Comparison of ENCODE assay signal across 19 cellular contexts in the genomic region with DNA sequence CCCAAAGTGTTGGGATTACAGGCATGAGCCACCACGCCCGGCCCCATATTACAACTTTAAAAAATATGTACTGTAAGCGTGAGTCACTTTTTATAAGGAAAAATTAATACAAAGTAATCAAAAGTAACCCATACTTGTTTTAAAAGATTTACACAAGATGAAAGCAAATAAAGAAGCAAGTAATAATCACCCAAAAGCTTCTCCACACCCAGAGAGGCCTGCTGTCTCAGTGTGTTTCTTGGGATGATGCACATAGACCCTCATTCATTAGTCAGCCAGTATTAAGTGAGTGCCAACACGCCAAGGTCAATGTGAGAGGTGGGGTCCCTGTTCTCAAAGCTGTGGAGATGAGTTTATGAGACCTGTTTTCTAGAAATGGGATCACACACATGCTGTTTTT. TPM values are rescaled to one million over a fixed set of nuclear protein-coding genes. Genes with fewer than 3 reads are reported as not detected.
DNase-seq lines count a peak whose midpoint lies in the region; ATAC-seq, FAIRE-seq and TF ChIP-seq lines count a peak whose summit lies in the region.
"Had no signal": no experiment of that assay in that cellular context is flagged by ENCODE, and none has a peak within 500 bp of the region (broad histone marks: within the 10 kb centered on the region; RNA-seq: fewer than 3 reads in every experiment).

No MANE protein-coding gene starts in this region.

- TF ChIP-seq POLR2A in A549 (IDR thresholded peaks at IDR 0.05; ENCODE audit: low read length) (no peak), IMR-90 (IDR thresholded peaks at IDR 0.05; ENCODE audit: low read depth, low read length) (no peak)

- no peak overlapping the region for H3K56ac ChIP-seq in IMR-90 (ENCODE audit: extremely low read depth, insufficient read depth, low read length)

- in situ Hi-C loops in IMR-90 (cut with MboI; ENCODE audit: low sequenced_read_pairs) = no loop called here

- H2AFZ ChIP-seq in IMR-90 (replicated peaks; ENCODE audit: low read length, poor library complexity) = no peak overlapping the region

- H2BK20ac ChIP-seq in IMR-90 (ENCODE audit: low read depth, low read length) = no peak overlapping the region

- H4K20me1 ChIP-seq in IMR-90 (ENCODE audit: insufficient read depth, low read length) = peaks cover 16% of the 10 kb centered on the region

- dilution Hi-C loops in IMR-90 (cut with HindIII; ENCODE audit: low sequenced_read_pairs, unreplicated experiment) = no loop called here

- no peak overlapping the region for H3K14ac ChIP-seq in IMR-90 (replicated peaks; ENCODE audit: low read depth, low read length)

- H2BK120ac ChIP-seq in IMR-90 (ENCODE audit: low read depth, low read length) = no peak overlapping the region

- H3K9me3 ChIP-seq in A549 = no peaks in the 10 kb centered on the region
- H3K9me3 ChIP-seq in IMR-90 (ENCODE audit: control insufficient read depth, insufficient read depth, low read length) = no peaks in the 10 kb centered on the region
- H3K9me3 ChIP-seq: BE2C had no signal

- H3K79me1 ChIP-seq in IMR-90 (ENCODE audit: low read depth in 1 of 2, low read length in 2 of 2) = no peaks in the 10 kb centered on the region; a peak in 1 of 4 replicates

- DNase-seq in A549 (ENCODE audit: low read depth in 1 of 2, low spot score in 1 of 2) (no peak), IMR-90 (no peak), Right ventricle myocardium superior (no peak), T-helper 2 cell (no peak)
- DNase-seq: 8988T; BE2C; C1 segment of cervical spinal cord; CD4-positive, CD25-positive, alpha-beta regulatory T cell; CD8-positive, alpha-beta memory T cell; COR-L47; GOT3; H7 had no signal

- no peak overlapping the region for H4K5ac ChIP-seq in IMR-90 (ENCODE audit: low read depth, low read length)

- H4K91ac ChIP-seq in IMR-90 (ENCODE audit: insufficient read depth, low read depth, low read length) = no peak overlapping the region

- H3K4ac ChIP-seq in IMR-90 (ENCODE audit: low read depth, low read length) = no peak overlapping the region

- no peak for FAIRE-seq in A549 (lab: Jason Lieb, UNC)
- FAIRE-seq: G401.6, GM12891, GM18507, HepG2 had no signal

- H3K9ac ChIP-seq in IMR-90 (ENCODE audit: low read depth, low read length) = no peak overlapping the region

- H2BK5ac ChIP-seq in IMR-90 (ENCODE audit: low read depth, low read length, poor library complexity, severe bottlenecking) = no peak overlapping the region

- BruUV-seq in IMR-90 (replicated peaks; lab: Mats Ljungman, UMichigan) = no TSS peak

- POLR2A ChIA-PET in A549 (lab: Yijun Ruan, JAX) (no interaction called here), IMR-90 (lab: Charles Lee; ENCODE audit: unreplicated experiment) (no interaction called here)

- ATAC-seq in A549 (peak; percentile 1 to 2; a peak in 2 of 6 replicates), IMR-90 (ENCODE audit: low read depth) (no peak), esophagus mucosa (peak; percentile 28), HG03039 (IDR thresholded peaks at IDR 0.05; ENCODE audit: unreplicated experiment) (no peak), Right ventricle myocardium superior (ENCODE audit: poor library complexity) (no peak)

- H3K9me1 ChIP-seq in IMR-90 (ENCODE audit: insufficient read depth, low read length) = peaks cover 3% of the 10 kb centered on the region; the same call in 1 of the 2 replicates

- H4K8ac ChIP-seq in IMR-90 (ENCODE audit: low read depth in 2 of 2, low read length in 2 of 2) = no peak overlapping the region

- intact Hi-C loops in IMR-90 (cut with micrococcal nuclease) (no loop called here), Right ventricle myocardium superior (cut with DNase I) (no loop called here)

- H3K36me3 ChIP-seq in IMR-90 (ENCODE audit: control insufficient read depth, insufficient read depth, low read length) = peaks cover 42% of the 10 kb centered on the region

- no peak overlapping the region for H3K18ac ChIP-seq in IMR-90 (ENCODE audit: low read depth, low read length)

- H3K4me3 ChIP-seq in A549 (no peak overlapping the region), IMR-90 (ENCODE audit: insufficient read depth, low read depth, low read length) (no peak overlapping the region)

- TF ChIP-seq RAD21 in A549 (conservative IDR thresholded peaks at IDR 0.05 in 1 of 2, IDR thresholded peaks at IDR 0.05 in 1 of 2) (no peak), IMR-90 (IDR thresholded peaks at IDR 0.05; ENCODE audit: low read length) (no peak)

- TF ChIP-seq CTCF in A549 (IDR thresholded peaks at IDR 0.05) (no peak), IMR-90 (conservative IDR thresholded peaks at IDR 0.05; ENCODE audit: low read depth, low read length) (no peak), VCaP (conservative IDR thresholded peaks at IDR 0.05) (no peak)

- H3K27ac ChIP-seq in A549 (no peak overlapping the region), IMR-90 (ENCODE audit: insufficient read depth, low read length) (no peak overlapping the region), VCaP (peak overlapping the region; percentile 24; the same call in 1 of the 2 replicates)

- WGBS in A549 (ENCODE audit: missing lambda C conversion rate) = 25% methylated on average over 4 of the region's 4 CpGs
- no CpG with 5 or more reads among the region's 4 CpGs for WGBS in IMR-90 (ENCODE audit: extremely low coverage in 2 of 2, insufficient read length in 1 of 2), 2 experiments

- no peak overlapping the region for H2AK5ac ChIP-seq in IMR-90 (ENCODE audit: low read depth, low read length)

- no peak overlapping the region for H2BK15ac ChIP-seq in IMR-90 (ENCODE audit: low read depth, low read length)

- peak overlapping the region; percentile 27; the same call in 2 of the 3 replicates for H3K4me2 ChIP-seq in A549
- no peak overlapping the region for H3K4me2 ChIP-seq in IMR-90 (ENCODE audit: low read depth, low read length)

- no peak for TF ChIP-seq EP300 in A549 (IDR thresholded peaks at IDR 0.05)

- H2AK9ac ChIP-seq in IMR-90 (replicated peaks; ENCODE audit: low read depth, low read length, poor library complexity) = no peak overlapping the region

- H3K23ac ChIP-seq in IMR-90 (ENCODE audit: low read depth, low read length) = peak overlapping the region; percentile 60; the same call in 1 of the 2 replicates

- peaks cover 24% of the 10 kb centered on the region for H3K4me1 ChIP-seq in A549
- no peaks in the 10 kb centered on the region for H3K4me1 ChIP-seq in IMR-90 (ENCODE audit: control insufficient read depth, insufficient read depth, low read length)
- H3K4me1 ChIP-seq: BE2C had no signal

- CTCF ChIA-PET in A549 (lab: Yijun Ruan, JAX) = interaction anchor here (1.0 to 5.5 kb wide), 7 partner anchors 8 to 123 kb away, joined by 3 to 47 read pairs (median 4); a partner anchor contains a TSS
- CTCF ChIA-PET in IMR-90 (lab: Yijun Ruan, JAX) = no interaction called here

- no peaks in the 10 kb centered on the region for H3K27me3 ChIP-seq in IMR-90 (ENCODE audit: control insufficient read depth, insufficient read depth, low read length)
- H3K27me3 ChIP-seq: BE2C had no signal

TF ChIP-seq in A549, 52 proteins besides CTCF, POLR2A, EP300 and RAD21 (continues in another document):
- TF ChIP-seq CBX2 (IDR thresholded peaks at IDR 0.05; ENCODE audit: borderline replicate concordance, low read depth) = no peak

TF ChIP-seq in IMR-90, 13 proteins besides CTCF, POLR2A, EP300 and RAD21 (continues in another document):
- TF ChIP-seq FOS (IDR thresholded peaks at IDR 0.05; ENCODE audit: low read depth, low read length) (no peak), NFE2L2 (IDR thresholded peaks at IDR 0.05; ENCODE audit: low read depth, low read length) (no peak), BHLHE40 (IDR thresholded peaks at IDR 0.05; ENCODE audit: low read depth, low read length) (no peak), CHD1 (IDR thresholded peaks at IDR 0.05; ENCODE audit: low read depth, low read length) (no peak), MXI1 (IDR thresholded peaks at IDR 0.05; ENCODE audit: borderline replicate concordance, low read depth, low read length) (no peak)
- TF ChIP-seq, protein P1, sequence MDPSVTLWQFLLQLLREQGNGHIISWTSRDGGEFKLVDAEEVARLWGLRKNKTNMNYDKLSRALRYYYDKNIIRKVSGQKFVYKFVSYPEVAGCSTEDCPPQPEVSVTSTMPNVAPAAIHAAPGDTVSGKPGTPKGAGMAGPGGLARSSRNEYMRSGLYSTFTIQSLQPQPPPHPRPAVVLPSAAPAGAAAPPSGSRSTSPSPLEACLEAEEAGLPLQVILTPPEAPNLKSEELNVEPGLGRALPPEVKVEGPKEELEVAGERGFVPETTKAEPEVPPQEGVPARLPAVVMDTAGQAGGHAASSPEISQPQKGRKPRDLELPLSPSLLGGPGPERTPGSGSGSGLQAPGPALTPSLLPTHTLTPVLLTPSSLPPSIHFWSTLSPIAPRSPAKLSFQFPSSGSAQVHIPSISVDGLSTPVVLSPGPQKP (IDR thresholded peaks at IDR 0.05; ENCODE audit: borderline replicate concordance, low read depth, low read length) = no peak

RNA-seq across cellular contexts. Expression of a gene that starts 12.0 kb away (rescaled TPM):
- polyA plus RNA-seq in A549 (2011; rRNA removed) (2,852 and 3,429 TPM in 2 replicates), A549 (2017; fragmentation: RNase III; extraction: RNeasy Plus Mini Kit Qiagen cat#74134 plus additional on column Dnase treatment) (2,144 to 2,316 TPM (median 2,167 TPM) in 3 replicates), IMR-90 (2012; rRNA removed) (1,856 and 2,352 TPM in 2 replicates)
- polyA plus RNA-seq in A549 (2012; cell fraction: cytosol; rRNA removed) = 2,068 and 2,204 TPM in 2 replicates
- 454 and 476 TPM in 2 replicates for polyA plus RNA-seq in A549 (2012; cell fraction: nucleus; rRNA removed)
- polyA minus RNA-seq in A549 (2011; rRNA and poly(A)+ RNA removed) = 916 and 1,159 TPM in 2 replicates
- total RNA-seq in IMR-90 (2012; rRNA removed) (566 and 644 TPM in 2 replicates), esophagus mucosa (1,705 TPM), Right ventricle myocardium superior (868 TPM)
- 1,242 and 1,359 TPM in 2 replicates for polyA plus RNA-seq in IMR-90 (2012; cell fraction: cytosol; rRNA removed)
- polyA plus RNA-seq in IMR-90 (2012; cell fraction: nucleus; rRNA removed; ENCODE audit: low replicate concordance) = 275 and 638 TPM in 2 replicates

RNA-seq across cellular contexts. Expression of a gene that starts 32.9 kb away (rescaled TPM):
- polyA plus RNA-seq in A549 (2011; rRNA removed) (0.72 and 0.91 TPM in 2 replicates), A549 (2017; fragmentation: RNase III; extraction: RNeasy Plus Mini Kit Qiagen cat#74134 plus additional on column Dnase treatment) (0.67 to 1.0 TPM (median 0.84 TPM) in 3 replicates), IMR-90 (2012; rRNA removed) (4.9 and 5.7 TPM in 2 replicates)
- 0.79 and 1.1 TPM in 2 replicates for polyA plus RNA-seq in A549 (2012; cell fraction: cytosol; rRNA removed)
- polyA plus RNA-seq in A549 (2012; cell fraction: nucleus; rRNA removed) = 2.3 and 3.1 TPM in 2 replicates
- 1.4 and 4.9 TPM in 2 replicates for polyA minus RNA-seq in A549 (2011; rRNA and poly(A)+ RNA removed)
- total RNA-seq in IMR-90 (2012; rRNA removed) (2.5 and 2.9 TPM in 2 replicates), esophagus mucosa (1.1 TPM), Right ventricle myocardium superior (61.6 TPM)
- 4.3 and 7.4 TPM in 2 replicates for polyA plus RNA-seq in IMR-90 (2012; cell fraction: cytosol; rRNA removed)
- polyA plus RNA-seq in IMR-90 (2012; cell fraction: nucleus; rRNA removed; ENCODE audit: low replicate concordance) = 11.5 and 21.5 TPM in 2 replicates
- total RNA-seq: HepG2 had no signal

Comparison
In these comparisons a context has a peak if more than half of its experiments do, and no peak if none do; other contexts are left out.
1. ATAC-seq: peak in A549 (2 of 2) and esophagus mucosa (single experiment); none in IMR-90 (single experiment), HG03039 (single experiment) and Right ventricle myocardium superior (single experiment).
2. RNA of a gene that starts 32.9 kb away (total RNA-seq): 61.6 TPM in Right ventricle myocardium superior (single experiment); 2.5 to 2.9 TPM in IMR-90 and 1.1 TPM in esophagus mucosa (single experiment); every median in the first group is over 10 times any median in the second.